In genomic region chr9:101398930-101399640, GRCh38 we compare ENCODE assay signal across 8 cellular contexts. TPM values are rescaled to one million over a fixed set of nuclear protein-coding genes. Genes with fewer than 3 reads are reported as not detected.
A peak's percentile ranks its signal among the peaks of the same experiment; 100 is the strongest.
DNase-seq lines count a peak whose midpoint lies in the region; ATAC-seq, FAIRE-seq and TF ChIP-seq lines count a peak whose summit lies in the region.

No MANE protein-coding gene starts in this region.

- H3K4me1 ChIP-seq in NT2/D1 (ENCODE audit: insufficient read depth, insufficient read length) (no peaks in the 10 kb centered on the region), transverse colon (peaks cover 8 to 50% (median 26%) of the 10 kb centered on the region in 4 donors)

- TF ChIP-seq EP300 in transverse colon (IDR thresholded peaks at IDR 0.05; ENCODE audit: low read depth), result no peak

- H3K36me3 ChIP-seq in NT2/D1 (ENCODE audit: insufficient read depth, insufficient read length, low read length) (peaks cover 70% of the 10 kb centered on the region), transverse colon (peaks cover 3 to 42% (median 21%) of the 10 kb centered on the region in 4 donors)

- H3K27ac ChIP-seq in dorsolateral prefrontal cortex, result peak overlapping the region; percentile 30 to 96 (median 87)
- H3K27ac ChIP-seq in transverse colon, result peak overlapping the region; percentile 84 to 93 (median 88)

- ATAC-seq in GM21390 (IDR thresholded peaks at IDR 0.05; ENCODE audit: unreplicated experiment), result peak; percentile 1

- TF ChIP-seq CTCF in dorsolateral prefrontal cortex (IDR thresholded peaks at IDR 0.05 in 54 of 56, conservative IDR thresholded peaks at IDR 0.05 in 2 of 56; ENCODE audit: low read depth in 1 of 56, partially characterized antibody in 56 of 56) (peak in 1 of 56 donors; percentile 1), transverse colon (IDR thresholded peaks at IDR 0.05) (no peak)

- peak overlapping the region; percentile 85 for H3K4me3 ChIP-seq in NT2/D1 (ENCODE audit: insufficient read length, low read depth)
- H3K4me3 ChIP-seq in dorsolateral prefrontal cortex, result peak overlapping the region; percentile 55 to 97 (median 85)
- H3K4me3 ChIP-seq in transverse colon, result peak overlapping the region; percentile 53 to 94 (median 74)

- DNase-seq in ACHN (peak; percentile 10), NT2/D1 (ENCODE audit: low read depth, low spot score) (no peak), dorsolateral prefrontal cortex (peak in 2 of 10 donors; percentile 12 to 28), midbrain (lab: John Stamatoyannopoulos, UW) (peak; percentile 51), transverse colon (peak; percentile 7), GM19239 (ENCODE audit: insufficient read length, low spot score) (no peak), NCI-H2081 treated with DMSO at 0.1 percent for 48 hours (lab: John Stamatoyannopoulos, UW) (no peak)

- H3K9ac ChIP-seq in NT2/D1 (ENCODE audit: insufficient read length, low read depth), result peak overlapping the region; percentile 88

- H3K27me3 ChIP-seq in NT2/D1 (ENCODE audit: insufficient read depth, insufficient read length), result no peaks in the 10 kb centered on the region
- no peaks in the 10 kb centered on the region for H3K27me3 ChIP-seq in dorsolateral prefrontal cortex
- H3K27me3 ChIP-seq in transverse colon, result no peaks in the 10 kb centered on the region

- intact Hi-C loops in dorsolateral prefrontal cortex (cut with DNase I) (loop anchor here (2.0 to 10.0 kb wide), 5 partner anchors 58 to 988 kb away; partner anchors contain the start of gene RNF20 (in 2 of the 2)), transverse colon (cut with DNase I; ENCODE audit: low total_unique reads) (no loop called here)

- WGBS in transverse colon (ENCODE audit: low coverage in 1 of 2), 2 donors, result 0 to 2% methylated on average over 1 to 28 of the region's 28 CpGs

- in situ Hi-C loops in ACHN (cut with HindIII; ENCODE audit: low pct_ligation_motif_present, low pct_unique_long_range_greater_than_20kb, low sequenced_read_pairs), result no loop called here
- in situ Hi-C loops in transverse colon (cut with MboI; ENCODE audit: low pct_ligation_motif_present in 1 of 4, low pct_unique_long_range_greater_than_20kb in 1 of 4, low sequenced_read_pairs in 3 of 4), result loop anchor here in 1 of 4 donors (10.0 kb wide), 1 partner anchor 136 kb away; the partner anchor contains the start of gene RNF20

- FAIRE-seq in GM19239 (lab: Jason Lieb, UNC), result no peak

- H3K9me3 ChIP-seq in NT2/D1 (ENCODE audit: insufficient read depth, low read length) (peaks cover 35% of the 10 kb centered on the region), transverse colon (peaks cover 5 to 19% of the 10 kb centered on the region in 2 donors)

- no peak for TF ChIP-seq POLR2A in transverse colon (IDR thresholded peaks at IDR 0.05)

RNA-seq across cellular contexts. Expression of gene ZNF189, which starts 0.4 kb away (rescaled TPM):
- total RNA-seq in dorsolateral prefrontal cortex (10 to 100 TPM; 30.0 to 78.6 (median 51.1) TPM), transverse colon (10 to 100 TPM in 2 of 4 donors, 1 to 10 TPM in 2; 5.6 to 21.3 (median 13.4) TPM)

RNA-seq across cellular contexts. Expression of gene MRPL50, which starts 0.7 kb away (rescaled TPM):
- total RNA-seq in dorsolateral prefrontal cortex (10 to 100 TPM; 15.2 to 28.2 (median 22.3) TPM), transverse colon (10 to 100 TPM in 1 of 4 donors, 1 to 10 TPM in 3; 3.4 to 16.1 (median 9.5) TPM)

RNA-seq across cellular contexts. Expression of gene BAAT, which starts 14.3 kb away (rescaled TPM):
- total RNA-seq in dorsolateral prefrontal cortex, result 1 to 10 TPM in 99 of 120 experiments, under 1 TPM in 21; 0.34 to 3.6 (median 1.5) TPM
- total RNA-seq in transverse colon, result under 1 TPM in 1 of 4 donors, not detected in 3; 0.14 TPM

RNA-seq across cellular contexts. Expression of gene ALDOB, which starts 36.5 kb away (rescaled TPM):
- total RNA-seq in dorsolateral prefrontal cortex (1 to 10 TPM in 24 of 120 experiments, under 1 TPM in 51, not detected in 45; 0.22 to 4.5 (median 0.68) TPM), transverse colon (10 to 100 TPM in 2 of 4 donors, 1 to 10 TPM in 1, not detected in 1; 1.9 to 55.0 (median 20.1) TPM)

Comparison
In these comparisons a context has a peak if more than half of its experiments do, and no peak if none do; other contexts are left out.
1. DNase-seq: peak in ACHN (single experiment), midbrain (single experiment) and transverse colon (single experiment); none in NT2/D1 (single experiment), GM19239 (single experiment) and NCI-H2081 treated with DMSO at 0.1 percent for 48 hours (single experiment).
2. Peak in every context shown above with its lines, with median percentiles within 50 percentile points of each other: H3K4me3 ChIP-seq.